In the genomic region with DNA sequence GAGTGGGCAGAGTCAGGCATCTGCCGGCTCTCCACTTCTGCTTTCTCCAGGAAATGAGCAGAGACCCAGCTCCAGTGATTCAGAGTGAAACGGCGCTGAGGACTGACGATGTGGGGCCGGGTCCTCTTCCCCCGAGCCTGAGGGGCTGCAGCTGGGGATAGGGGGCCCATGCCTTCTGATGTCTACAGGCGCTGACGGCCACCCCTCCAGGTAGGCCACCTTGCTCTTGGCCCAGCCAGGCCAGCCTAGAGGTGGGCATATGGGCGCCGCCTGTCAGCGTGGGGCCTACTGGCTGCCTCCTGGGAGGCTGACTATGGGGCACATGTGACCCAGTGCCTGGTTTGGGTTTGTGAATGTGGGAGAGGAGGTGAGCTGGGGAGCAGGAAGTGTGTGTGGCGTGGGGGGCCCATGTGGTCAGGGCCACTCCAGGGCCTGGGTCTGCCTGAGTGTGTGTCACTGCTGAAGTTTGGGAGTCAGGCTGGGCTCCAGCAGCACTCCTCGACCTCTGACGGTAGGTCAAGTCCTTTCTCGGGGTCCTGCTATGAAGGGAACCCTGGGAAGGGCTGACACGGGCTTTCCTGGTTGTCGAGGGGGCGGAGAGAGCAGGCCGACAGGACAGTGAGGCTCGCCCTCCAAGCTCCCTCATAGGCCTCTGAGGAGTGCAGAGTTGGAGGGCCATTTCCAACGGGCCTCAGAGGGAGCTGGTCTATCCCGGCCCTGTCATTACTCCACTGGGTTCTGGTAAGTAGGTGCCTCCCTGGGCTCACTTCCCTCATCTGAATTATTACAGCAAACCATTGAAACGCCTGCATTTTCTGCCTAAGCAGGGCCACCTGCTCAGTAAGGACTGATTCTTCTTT, we compare ENCODE assay signal across 9 cellular contexts. TPM values are rescaled to one million over a fixed set of nuclear protein-coding genes. Genes with fewer than 3 reads are reported as not detected.
A peak's percentile ranks its signal among the peaks of the same experiment; 100 is the strongest.
DNase-seq lines count a peak whose midpoint lies in the region; ATAC-seq and TF ChIP-seq lines count a peak whose summit lies in the region.
"Had no signal": no experiment of that assay in that cellular context is flagged by ENCODE, and none has a peak within 500 bp of the region (broad histone marks: within the 10 kb centered on the region; RNA-seq: fewer than 3 reads in every experiment).

Gene WDFY4 (plus strand): TSS at position 82 of the 860 bp plus-strand sequence. CDS start 24,860 bp downstream, outside the sequence.

- no peaks in the 10 kb centered on the region for H3K36me3 Mint-ChIP-seq in progenitor cell of endocrine pancreas (ENCODE audit: insufficient read depth)

- ATAC-seq in GM18519 (IDR thresholded peaks at IDR 0.05; ENCODE audit: low FRiP score, unreplicated experiment) (peak; percentile 41), HG02759 (IDR thresholded peaks at IDR 0.05; ENCODE audit: unreplicated experiment) (peak; percentile 69)

- DNase-seq in mesenteric fat pad (ENCODE audit: low spot score), result no peak
- DNase-seq in activated CD4-positive, alpha-beta T cell treated with anti-CD3 and anti-CD28 coated beads, Interleukin-2, amount 50 U/mL, for 1 hour, result no peak
- no peak for DNase-seq in progenitor cell of endocrine pancreas (ENCODE audit: low spot score, unreplicated experiment)
- no peak for DNase-seq in EL
- no peak for DNase-seq in NCI-H748 treated with DMSO at 0.1 percent for 48 hours (lab: John Stamatoyannopoulos, UW)
- DNase-seq: IMR-90 had no signal

- H3K4me1 Mint-ChIP-seq in progenitor cell of endocrine pancreas (ENCODE audit: low read depth), result no peaks in the 10 kb centered on the region

- no peaks in the 10 kb centered on the region for H3K9me3 Mint-ChIP-seq in progenitor cell of endocrine pancreas (ENCODE audit: low read depth)

- H3K4me3 Mint-ChIP-seq in progenitor cell of endocrine pancreas (ENCODE audit: low read depth), result no peak within 1 kb of the TSS

- no peak within 1 kb of the TSS for H3K27ac Mint-ChIP-seq in progenitor cell of endocrine pancreas

- no peaks in the 10 kb centered on the region for H3K27me3 Mint-ChIP-seq in progenitor cell of endocrine pancreas

- peak; percentile 75 for TF ChIP-seq POLR2A in Raji (IDR thresholded peaks at IDR 0.05; ENCODE audit: insufficient read depth, low read depth, low read length)

- no peak for TF ChIP-seq CTCF in progenitor cell of endocrine pancreas (IDR thresholded peaks at IDR 0.05; ENCODE audit: unreplicated experiment)

RNA-seq across cellular contexts. Expression of gene WDFY4, which starts in this region (rescaled TPM):
- total RNA-seq in mesenteric fat pad (10.1 TPM), progenitor cell of endocrine pancreas (0.07 and 0.16 TPM in 2 replicates)
- total RNA-seq: IMR-90 had no signal
